In genomic region chr12:105721051-105721825, GRCh38 we compare ENCODE assay signal across 9 cellular contexts.
A peak's percentile ranks its signal among the peaks of the same experiment; 100 is the strongest.
DNase-seq lines count a peak whose midpoint lies in the region; ATAC-seq lines count a peak whose summit lies in the region.
"Had no signal": no experiment of that assay in that cellular context is flagged by ENCODE, and none has a peak within 500 bp of the region (broad histone marks: within the 10 kb centered on the region; RNA-seq: fewer than 3 reads in every experiment).

No MANE protein-coding gene starts in this region.

- ATAC-seq in GM19468 (IDR thresholded peaks at IDR 0.05; ENCODE audit: extremely low read depth, unreplicated experiment) (peak; percentile 47), HG03342 (IDR thresholded peaks at IDR 0.05; ENCODE audit: unreplicated experiment) (peak; percentile 71), aorta (ENCODE audit: low FRiP score) (no peak)

- no peaks in the 10 kb centered on the region for H3K9me3 ChIP-seq in aorta (ENCODE audit: control insufficient read depth, low read length)

- H3K27me3 ChIP-seq in aorta (ENCODE audit: control insufficient read depth in 1 of 2, insufficient read depth in 2 of 2, low read length in 1 of 2), result no peaks in the 10 kb centered on the region

- DNase-seq in EH (ENCODE audit: low read depth), result peak; percentile 32
- DNase-seq in NCI-H774 (lab: John Stamatoyannopoulos, UW), result peak; percentile 46
- DNase-seq in cortex of kidney (lab: John Stamatoyannopoulos, UW), result no peak
- DNase-seq in aorta, result no peak
- no peak for DNase-seq in islet precursor cell
- DNase-seq in caudate nucleus (lab: John Stamatoyannopoulos, UW), result no peak

- intact Hi-C loops in aorta (cut with DNase I), result no loop called here

- H3K27ac ChIP-seq in aorta (ENCODE audit: low read depth in 1 of 2, low read length in 2 of 2), result no peak overlapping the region
- no peak overlapping the region for H3K27ac ChIP-seq in caudate nucleus (ENCODE audit: low read depth, low read length)
- H3K27ac ChIP-seq: C4-2B had no signal

- WGBS in aorta, 2 donors, result 87 to 89% methylated on average over 5 of the region's 5 CpGs

- no peak overlapping the region for H3K4me3 ChIP-seq in aorta (ENCODE audit: low read length in 2 of 2)

- peaks cover 0 to 3% of the 10 kb centered on the region in 2 donors for H3K4me1 ChIP-seq in aorta (ENCODE audit: control insufficient read depth in 1 of 2, insufficient read depth in 2 of 2, low read length in 2 of 2)

- no peaks in the 10 kb centered on the region for H3K36me3 ChIP-seq in aorta (ENCODE audit: control insufficient read depth in 1 of 2, insufficient read depth in 2 of 2, low read length in 1 of 2)

Comparison
In these comparisons a context has a peak if more than half of its experiments do, and no peak if none do; other contexts are left out.
1. DNase-seq: peak in EH (single experiment) and NCI-H774 (single experiment); none in cortex of kidney (single experiment), aorta (0 of 2), islet precursor cell (single experiment) and caudate nucleus (0 of 61).